Comparison of ENCODE assay signal across 8 cellular contexts in the genomic region with DNA sequence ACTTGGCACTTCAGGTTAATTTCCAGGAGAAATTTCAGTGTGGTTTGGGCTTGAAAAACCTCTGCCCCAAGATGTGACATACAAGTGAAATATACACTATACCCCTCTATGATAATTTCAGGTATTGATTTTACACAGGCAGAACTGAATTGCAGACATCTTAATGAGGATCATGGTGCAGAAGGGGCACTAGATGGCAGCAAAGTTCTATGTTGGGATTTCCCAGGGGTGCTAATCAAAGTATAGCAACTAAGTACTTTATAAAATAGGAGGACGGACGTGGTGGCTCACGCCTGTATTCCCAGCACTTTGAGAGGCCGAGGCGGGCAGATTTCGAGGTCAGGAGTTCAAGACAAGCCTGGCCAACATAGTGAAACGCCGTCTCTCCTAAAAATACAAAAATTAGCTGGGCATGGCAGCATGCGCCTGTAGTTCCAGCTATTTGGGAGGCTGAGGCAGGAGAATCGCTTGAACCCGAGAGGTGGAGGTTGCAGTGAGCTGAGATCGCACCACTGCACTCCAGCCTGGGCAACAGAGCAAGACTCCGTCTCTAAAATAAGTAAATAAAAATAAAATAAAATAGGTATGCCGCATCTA.
DNase-seq lines count a peak whose midpoint lies in the region; ATAC-seq lines count a peak whose summit lies in the region.
"Not testable (repeated sequence)": the region's sequence is repeated elsewhere in the genome, so short reads cannot be mapped to it uniquely, and the experiment has no call there.

No MANE protein-coding gene starts in this region.

- peak; percentile 22 for DNase-seq in DMS79 (lab: John Stamatoyannopoulos, UW)
- peak; percentile 24 for DNase-seq in HuH-7 (ENCODE audit: low spot score)
- peak; percentile 73 for DNase-seq in NOMO-1 treated with DMSO at 0.1 percent for 48 hours (lab: John Stamatoyannopoulos, UW; ENCODE audit: unreplicated experiment)
- peak; percentile 27 to 48 for DNase-seq in activated CD8-positive, alpha-beta memory T cell treated with anti-CD3 and anti-CD28 coated beads for 1 hour (ENCODE audit: extremely low read depth in 1 of 2, low read depth in 1 of 2)
- DNase-seq in effector memory CD8-positive, alpha-beta T cell = peak; percentile 63 to 69 (median 67)
- DNase-seq in memory B cell (ENCODE audit: low spot score in 2 of 2) = peak; percentile 43 to 48
- DNase-seq in stimulated activated CD8-positive, alpha-beta memory T cell treated with anti-CD3 and anti-CD28 coated beads, Interleukin-7, amount 100 ng/mL, for 4 hours (ENCODE audit: low read depth in 2 of 2) = peak; percentile 39 to 62

- H3K4me3 Mint-ChIP-seq in effector memory CD8-positive, alpha-beta T cell; memory B cell: not testable (repeated sequence)

- ATAC-seq in GM21576 (IDR thresholded peaks at IDR 0.05; ENCODE audit: unreplicated experiment) = peak; percentile 94
- peak; percentile 89 for ATAC-seq in effector memory CD8-positive, alpha-beta T cell (replicated peaks)
- ATAC-seq in memory B cell (ENCODE audit: low read depth) = peak; percentile 86

- peaks cover 11 to 23% of the 10 kb centered on the region in 2 donors for H3K27me3 Mint-ChIP-seq in effector memory CD8-positive, alpha-beta T cell
- H3K27me3 Mint-ChIP-seq in memory B cell = peaks cover 18% of the 10 kb centered on the region

- H3K9me3 Mint-ChIP-seq in effector memory CD8-positive, alpha-beta T cell; memory B cell: not testable (repeated sequence)

- peak overlapping the region in 1 of 2 donors; percentile 86 for H3K27ac Mint-ChIP-seq in effector memory CD8-positive, alpha-beta T cell
- H3K27ac Mint-ChIP-seq in memory B cell = not testable (repeated sequence)

- not testable (repeated sequence) for H3K4me1 Mint-ChIP-seq in effector memory CD8-positive, alpha-beta T cell (ENCODE audit: low read depth in 2 of 2); memory B cell

- not testable (repeated sequence) for H3K36me3 Mint-ChIP-seq in effector memory CD8-positive, alpha-beta T cell (ENCODE audit: insufficient read depth); memory B cell

Comparison
In these comparisons a context has a peak if more than half of its experiments do, and no peak if none do; other contexts are left out.
1. Peak in every context shown above with its lines: DNase-seq and ATAC-seq.
2. DNase-seq: peak in every context shown above with its lines; median percentile 73 in NOMO-1 treated with DMSO at 0.1 percent for 48 hours; 67 in effector memory CD8-positive, alpha-beta T cell; 50 in stimulated activated CD8-positive, alpha-beta memory T cell treated with anti-CD3 and anti-CD28 coated beads, Interleukin-7, amount 100 ng/mL, for 4 hours; 46 in memory B cell; 38 in activated CD8-positive, alpha-beta memory T cell treated with anti-CD3 and anti-CD28 coated beads for 1 hour; 24 in HuH-7; 22 in DMS79.